ENCODE assay signal across 8 cellular contexts in genomic region chr7:130070900-130071622, GRCh38. TPM values are rescaled to one million over a fixed set of nuclear protein-coding genes. Genes with fewer than 3 reads are reported as not detected.
A peak's percentile ranks its signal among the peaks of the same experiment; 100 is the strongest.
DNase-seq lines count a peak whose midpoint lies in the region; ATAC-seq, FAIRE-seq and TF ChIP-seq lines count a peak whose summit lies in the region.

No MANE protein-coding gene starts in this region.

- H3K4me2 ChIP-seq in mesenchymal stem cell (ENCODE audit: low read length, poor library complexity, severe bottlenecking): peak overlapping the region; percentile 74

- no peak overlapping the region for H2AK5ac ChIP-seq in mesenchymal stem cell (ENCODE audit: low read length, severe bottlenecking)

- TF ChIP-seq CTCF in AG09309 (IDR thresholded peaks at IDR 0.05; ENCODE audit: control insufficient read depth, insufficient read depth, low read depth, low read length, missing control alignments) (no peak), choroid plexus epithelial cell (conservative IDR thresholded peaks at IDR 0.05; ENCODE audit: low read depth, low read length) (no peak)

- peak overlapping the region; percentile 90 for H3K9ac ChIP-seq in mesenchymal stem cell (ENCODE audit: low read length)

- peak overlapping the region; percentile 49 to 98 for H3K18ac ChIP-seq in mesenchymal stem cell (ENCODE audit: low read depth in 1 of 2, low read length in 2 of 2)

- peak overlapping the region; percentile 74 for H3K4me3 ChIP-seq in AG09309 (ENCODE audit: control insufficient read depth, low read depth, low read length)
- H3K4me3 ChIP-seq in choroid plexus epithelial cell (ENCODE audit: low read depth, low read length): peak overlapping the region; percentile 91
- peak overlapping the region; percentile 89 to 93 for H3K4me3 ChIP-seq in mesenchymal stem cell (ENCODE audit: insufficient read depth in 1 of 2, low read depth in 1 of 2, low read length in 2 of 2)

- peak overlapping the region; percentile 67 to 94 for H3K4ac ChIP-seq in mesenchymal stem cell (ENCODE audit: low read depth in 1 of 2, low read length in 2 of 2)

- H2BK120ac ChIP-seq in mesenchymal stem cell (ENCODE audit: low read depth, low read length): no peak overlapping the region

- peak overlapping the region in 1 of 2 experiments; percentile 34 for H2BK12ac ChIP-seq in mesenchymal stem cell (ENCODE audit: low read length in 2 of 2)

- H4K8ac ChIP-seq in mesenchymal stem cell (ENCODE audit: low read length): no peak overlapping the region

- no peaks in the 10 kb centered on the region for H3K27me3 ChIP-seq in mesenchymal stem cell (ENCODE audit: control insufficient read depth in 1 of 2, insufficient read depth in 1 of 2, low read length in 2 of 2)

- no peak overlapping the region for H3K23ac ChIP-seq in mesenchymal stem cell (ENCODE audit: low read length in 2 of 2)

- H3K14ac ChIP-seq in mesenchymal stem cell (ENCODE audit: low read length in 2 of 2): peak overlapping the region; percentile 71 to 80

- DNase-seq in AG09309 (ENCODE audit: low read depth) (no peak), NCI-H226 (peak; percentile 6), choroid plexus epithelial cell (ENCODE audit: low read depth) (peak; percentile 21), mesenchymal stem cell (peak; percentile 30), urothelium cell line (ENCODE audit: low spot score) (no peak), HUDEP-2 (lab: John Stamatoyannopoulos, UW; ENCODE audit: unreplicated experiment in 76 of 76) (no peak)

- H2BK5ac ChIP-seq in mesenchymal stem cell (ENCODE audit: low read depth, low read length, poor library complexity, severe bottlenecking): no peak overlapping the region

- H2AFZ ChIP-seq in mesenchymal stem cell (ENCODE audit: low read depth, low read length): peak overlapping the region; percentile 31

- H3K4me1 ChIP-seq in mesenchymal stem cell (ENCODE audit: control insufficient read depth, insufficient read depth, low read depth, low read length): peaks cover 1% of the 10 kb centered on the region

- H3K9me3 ChIP-seq in mesenchymal stem cell (ENCODE audit: control insufficient read depth, low read length): no peaks in the 10 kb centered on the region

- H4K91ac ChIP-seq in mesenchymal stem cell (ENCODE audit: low read length): peak overlapping the region; percentile 48

- WGBS in mesenchymal stem cell: under 1% methylated on average over 8 of the region's 10 CpGs

- no peak overlapping the region for H2BK15ac ChIP-seq in mesenchymal stem cell (ENCODE audit: low read depth, poor library complexity, severe bottlenecking)

- no peaks in the 10 kb centered on the region for H3K36me3 ChIP-seq in mesenchymal stem cell (ENCODE audit: control insufficient read depth in 1 of 2, insufficient read depth in 2 of 2, low read depth in 1 of 2, low read length in 2 of 2)

- ATAC-seq in GM19467 (IDR thresholded peaks at IDR 0.05; ENCODE audit: unreplicated experiment) (peak; percentile 7), GM19463 (IDR thresholded peaks at IDR 0.05; ENCODE audit: unreplicated experiment) (no peak)

- H3K27ac ChIP-seq in mesenchymal stem cell (ENCODE audit: low read length, poor library complexity, severe bottlenecking): peak overlapping the region; percentile 64

- no peak for FAIRE-seq in urothelium cell line (lab: Jason Lieb, UNC)

- H3K79me1 ChIP-seq in mesenchymal stem cell (replicated peaks; ENCODE audit: low read length, poor library complexity, severe bottlenecking): no peaks in the 10 kb centered on the region

RNA-seq across cellular contexts. Expression of gene KLHDC10, which starts 0.7 kb away (rescaled TPM):
- polyA plus RNA-seq in mesenchymal stem cell (2013, experiment 1 of 2): 17.0 TPM
- 17.2 TPM for polyA plus RNA-seq in mesenchymal stem cell (2013, experiment 2 of 2)

RNA-seq across cellular contexts. Expression of gene ZC3HC1, which starts 19.9 kb away (rescaled TPM):
- 12.5 TPM for polyA plus RNA-seq in mesenchymal stem cell (2013, experiment 1 of 2)
- 12.3 TPM for polyA plus RNA-seq in mesenchymal stem cell (2013, experiment 2 of 2)

Comparison
In these comparisons a context has a peak if more than half of its experiments do, and no peak if none do; other contexts are left out.
1. DNase-seq: peak in NCI-H226 (single experiment), choroid plexus epithelial cell (single experiment) and mesenchymal stem cell (single experiment); none in AG09309 (single experiment), urothelium cell line (single experiment) and HUDEP-2 (0 of 76).
2. Peak in every context shown above with its lines, with median percentiles within 50 percentile points of each other: H3K4me3 ChIP-seq.